8 cellular contexts compared by ENCODE assay signal in the genomic region with DNA sequence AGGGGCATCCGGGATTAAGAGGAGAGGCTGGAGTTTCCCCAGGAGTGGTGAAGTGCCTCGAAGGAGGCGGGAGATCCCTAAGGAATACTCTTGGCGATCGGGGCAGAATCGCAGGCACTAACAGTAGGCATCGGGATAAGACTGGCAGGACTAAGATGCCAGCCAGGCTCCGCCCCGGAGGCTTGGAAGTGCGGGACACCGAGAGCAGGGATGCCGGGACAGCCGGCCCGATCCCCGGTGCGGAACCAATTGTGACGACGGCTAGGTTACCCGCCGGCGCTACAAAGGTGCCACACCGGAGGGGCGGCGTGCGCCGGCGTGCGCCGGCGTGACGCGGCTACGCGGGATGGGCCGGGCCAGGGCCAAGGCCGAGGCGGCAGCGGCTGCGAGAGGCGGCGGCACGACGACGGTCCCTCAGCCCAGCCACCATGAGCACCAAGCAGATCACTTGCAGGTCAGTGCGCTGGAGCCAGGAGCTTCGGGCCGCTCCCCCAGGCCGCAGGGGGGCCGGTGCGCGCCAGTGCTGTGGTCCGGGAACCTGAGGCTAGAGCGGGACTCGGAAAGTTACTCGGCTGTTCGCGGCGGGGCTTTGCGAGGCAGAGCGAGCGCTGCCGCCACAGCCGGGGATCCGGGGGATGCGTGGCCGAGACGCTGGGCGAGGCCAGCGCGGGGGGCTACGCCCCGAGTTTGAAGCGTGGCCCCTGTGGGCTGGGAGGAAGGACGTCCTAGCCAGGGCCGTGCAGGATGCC. TPM values are rescaled to one million over a fixed set of nuclear protein-coding genes. Genes with fewer than 3 reads are reported as not detected.
A peak's percentile ranks its signal among the peaks of the same experiment; 100 is the strongest.
DNase-seq lines count a peak whose midpoint lies in the region; ATAC-seq and TF ChIP-seq lines count a peak whose summit lies in the region.

A gene with protein sequence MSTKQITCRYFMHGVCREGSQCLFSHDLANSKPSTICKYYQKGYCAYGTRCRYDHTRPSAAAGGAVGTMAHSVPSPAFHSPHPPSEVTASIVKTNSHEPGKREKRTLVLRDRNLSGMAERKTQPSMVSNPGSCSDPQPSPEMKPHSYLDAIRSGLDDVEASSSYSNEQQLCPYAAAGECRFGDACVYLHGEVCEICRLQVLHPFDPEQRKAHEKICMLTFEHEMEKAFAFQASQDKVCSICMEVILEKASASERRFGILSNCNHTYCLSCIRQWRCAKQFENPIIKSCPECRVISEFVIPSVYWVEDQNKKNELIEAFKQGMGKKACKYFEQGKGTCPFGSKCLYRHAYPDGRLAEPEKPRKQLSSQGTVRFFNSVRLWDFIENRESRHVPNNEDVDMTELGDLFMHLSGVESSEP (plus strand): TSS at position 365 of the 749 bp plus-strand sequence. CDS start 64 bp downstream, at position 429.

- H3K36me3 Mint-ChIP-seq in activated naive CD8-positive, alpha-beta T cell treated with anti-CD3 and anti-CD28 coated beads, Interleukin-2, amount 50 U/mL, for 24 hours (ENCODE audit: low read depth): no peaks in the 10 kb centered on the region

- WGBS in transverse colon (ENCODE audit: low coverage in 1 of 2), 2 donors: 0% methylated on average over 1 to 75 of the region's 75 CpGs

- H3K9me3 ChIP-seq in cardiac muscle cell (ENCODE audit: low read depth): no peaks in the 10 kb centered on the region
- H3K9me3 ChIP-seq in transverse colon: no peaks in the 10 kb centered on the region

- TF ChIP-seq CTCF in GM10266 (IDR thresholded peaks at IDR 0.05; ENCODE audit: control insufficient read depth, insufficient read depth, low read depth, missing control alignments) (no peak), HFF-Myc (IDR thresholded peaks at IDR 0.05; ENCODE audit: low read depth, low read length, missing control alignments) (no peak), cardiac muscle cell (IDR thresholded peaks at IDR 0.05; ENCODE audit: low read depth, low read length) (no peak), transverse colon (IDR thresholded peaks at IDR 0.05) (no peak)

- TF ChIP-seq POLR2A in transverse colon (IDR thresholded peaks at IDR 0.05): peak; percentile 96

- intact Hi-C loops in transverse colon (cut with DNase I; ENCODE audit: low total_unique reads): no loop called here

- peak within 1 kb of the TSS; percentile 72 for H3K4me3 ChIP-seq in HFF-Myc (replicated peaks; ENCODE audit: low read depth, low read length)
- H3K4me3 ChIP-seq in cardiac muscle cell: peak within 1 kb of the TSS; percentile 92
- peak within 1 kb of the TSS; percentile 79 to 93 (median 89) for H3K4me3 ChIP-seq in transverse colon

- H3K4me3 Mint-ChIP-seq in activated naive CD8-positive, alpha-beta T cell treated with anti-CD3 and anti-CD28 coated beads, Interleukin-2, amount 50 U/mL, for 24 hours: peak within 1 kb of the TSS; percentile 91

- H3K4me1 Mint-ChIP-seq in activated naive CD8-positive, alpha-beta T cell treated with anti-CD3 and anti-CD28 coated beads, Interleukin-2, amount 50 U/mL, for 24 hours: peaks cover 58% of the 10 kb centered on the region

- peak; percentile 95 for ATAC-seq in activated naive CD8-positive, alpha-beta T cell treated with anti-CD3 and anti-CD28 coated beads, Interleukin-2, amount 50 U/mL, for 24 hours

- peaks cover 36% of the 10 kb centered on the region for H3K4me1 ChIP-seq in cardiac muscle cell (ENCODE audit: low read depth)
- H3K4me1 ChIP-seq in transverse colon: peaks cover 13 to 45% (median 30%) of the 10 kb centered on the region in 4 donors

- in situ Hi-C loops in transverse colon (cut with MboI; ENCODE audit: low pct_ligation_motif_present in 1 of 4, low pct_unique_long_range_greater_than_20kb in 1 of 4, low sequenced_read_pairs in 3 of 4): loop anchor here in 1 of 4 donors (25.0 kb wide), 1 partner anchor 155 kb away; no protein-coding TSS in a partner anchor

- no peak for TF ChIP-seq EP300 in transverse colon (IDR thresholded peaks at IDR 0.05; ENCODE audit: low read depth)

- H3K36me3 ChIP-seq in cardiac muscle cell (no peaks in the 10 kb centered on the region), transverse colon (no peaks in the 10 kb centered on the region)

- DNase-seq in GM10266 (ENCODE audit: extremely low spot score): peak; percentile 87
- peak; percentile 53 for DNase-seq in HFF-Myc (ENCODE audit: extremely low read depth, low read depth)
- peak; percentile 86 for DNase-seq in NAMALWA (ENCODE audit: low spot score)
- peak; percentile 82 for DNase-seq in SW480 (ENCODE audit: low spot score)
- DNase-seq in activated naive CD8-positive, alpha-beta T cell treated with anti-CD3 and anti-CD28 coated beads, Interleukin-2, amount 50 U/mL, for 24 hours: peak; percentile 89
- DNase-seq in cardiac muscle cell (ENCODE audit: low read depth in 1 of 2, low spot score in 1 of 2): peak; percentile 90 to 91
- DNase-seq in pons (ENCODE audit: low spot score): peak; percentile 79
- DNase-seq in transverse colon: peak; percentile 91

- H3K27ac ChIP-seq in cardiac muscle cell (peak within 1 kb of the TSS; percentile 96), transverse colon (peak within 1 kb of the TSS; percentile 97 to 99 (median 98))

- H3K27me3 ChIP-seq in cardiac muscle cell (no peaks in the 10 kb centered on the region), transverse colon (peaks cover 34% of the 10 kb centered on the region)

- peaks cover 25% of the 10 kb centered on the region for H3K27me3 Mint-ChIP-seq in activated naive CD8-positive, alpha-beta T cell treated with anti-CD3 and anti-CD28 coated beads, Interleukin-2, amount 50 U/mL, for 24 hours

- no peaks in the 10 kb centered on the region for H3K9me3 Mint-ChIP-seq in activated naive CD8-positive, alpha-beta T cell treated with anti-CD3 and anti-CD28 coated beads, Interleukin-2, amount 50 U/mL, for 24 hours

- H3K27ac Mint-ChIP-seq in activated naive CD8-positive, alpha-beta T cell treated with anti-CD3 and anti-CD28 coated beads, Interleukin-2, amount 50 U/mL, for 24 hours: peak within 1 kb of the TSS; percentile 87

RNA-seq across cellular contexts. Expression of the gene that starts here (rescaled TPM):
- 49.9 and 51.5 TPM in 2 replicates for total RNA-seq in cardiac muscle cell
- 44.7 and 52.4 TPM in 2 replicates for polyA plus RNA-seq in cardiac muscle cell
- total RNA-seq in transverse colon: 10 to 100 TPM; 22.9 to 30.6 (median 25.4) TPM

Comparison
In these comparisons a context has a peak if more than half of its experiments do, and no peak if none do; other contexts are left out.
1. Peak in every context shown above with its lines: DNase-seq, ATAC-seq, H3K4me3 ChIP-seq and H3K27ac ChIP-seq.